15 cellular contexts compared by ENCODE assay signal in genomic region chr3:119304201-119304713, GRCh38. TPM values are rescaled to one million over a fixed set of nuclear protein-coding genes. Genes with fewer than 3 reads are reported as not detected.
DNase-seq lines count a peak whose midpoint lies in the region; ATAC-seq and TF ChIP-seq lines count a peak whose summit lies in the region.
"Had no signal": no experiment of that assay in that cellular context is flagged by ENCODE, and none has a peak within 500 bp of the region (broad histone marks: within the 10 kb centered on the region; RNA-seq: fewer than 3 reads in every experiment).

No MANE protein-coding gene starts in this region.

- peaks cover 4% of the 10 kb centered on the region for H3K4me1 ChIP-seq in A673 (ENCODE audit: insufficient read depth, low read length, poor library complexity, severe bottlenecking)
- H3K4me1 ChIP-seq in HEK293 (ENCODE audit: control insufficient read depth, insufficient read depth, low read length), result 0 out of 2 replicates have a peak, but pooled peaks cover 2% of the 10 kb centered on the region
- peaks cover 28% of the 10 kb centered on the region for H3K4me1 ChIP-seq in adipocyte (ENCODE audit: control insufficient read depth, insufficient read depth, low read length)
- H3K4me1 ChIP-seq in hepatocyte (ENCODE audit: insufficient read depth), result peaks cover 11% of the 10 kb centered on the region

- no peak overlapping the region for H3K9ac ChIP-seq in adipocyte (ENCODE audit: low read length)

- H3K4me3 ChIP-seq in A673 (ENCODE audit: low read depth, low read length, poor library complexity, severe bottlenecking) (no peak overlapping the region), HEK293 (ENCODE audit: low read depth, low read length) (no peak overlapping the region), adipocyte (ENCODE audit: low read length) (no peak overlapping the region), hepatocyte (no peak overlapping the region)

- intact Hi-C loops in A673 (cut with micrococcal nuclease; ENCODE audit: unreplicated experiment) (no loop called here), CD14-positive monocyte (cut with micrococcal nuclease) (loop anchor here in 1 of 2 donors (5.0 kb wide), 1 partner anchor 48 kb away; no protein-coding TSS in a partner anchor)

- H4K20me1 ChIP-seq in hepatocyte (ENCODE audit: insufficient read depth, poor library complexity, severe bottlenecking), result no peaks in the 10 kb centered on the region

- H3K36me3 ChIP-seq in A673 (ENCODE audit: insufficient read depth, low read length, poor library complexity, severe bottlenecking), result no peaks in the 10 kb centered on the region
- no peaks in the 10 kb centered on the region for H3K36me3 ChIP-seq in HEK293 (ENCODE audit: control insufficient read depth in 2 of 2, insufficient read depth in 1 of 2, low read length in 2 of 2)
- no peaks in the 10 kb centered on the region for H3K36me3 ChIP-seq in adipocyte (ENCODE audit: control insufficient read depth, insufficient read depth, low read length, severe bottlenecking)
- H3K36me3 ChIP-seq in hepatocyte (replicated peaks; ENCODE audit: insufficient read depth, low read depth), result no peaks in the 10 kb centered on the region

- H3K36me3 Mint-ChIP-seq in CD14-positive monocyte, result peaks cover 25 to 45% of the 10 kb centered on the region in 2 donors

- peak overlapping the region; percentile 41 for H3K4me2 ChIP-seq in hepatocyte

- no peak overlapping the region for H3K4me3 Mint-ChIP-seq in CD14-positive monocyte
- H3K4me3 Mint-ChIP-seq: activated CD4-positive, alpha-beta T cell treated with anti-CD3 and anti-CD28 coated beads, Interleukin-2, amount 10 ng/mL, durations not matched to agents 7 days and 5 days; nephron progenitor cell; T-cell had no signal

- no peak for ATAC-seq in GM21737 (IDR thresholded peaks at IDR 0.05; ENCODE audit: unreplicated experiment)
- ATAC-seq: T-cell had no signal

- H3K27ac ChIP-seq in A673 (ENCODE audit: low read depth, low read length, poor library complexity, severe bottlenecking), result no peak overlapping the region
- H3K27ac ChIP-seq in HEK293 (ENCODE audit: extremely low read depth, low read depth, low read length), result no peak overlapping the region
- peak overlapping the region; percentile 11 for H3K27ac ChIP-seq in hepatocyte

- no peaks in the 10 kb centered on the region for H3K9me3 Mint-ChIP-seq in CD14-positive monocyte
- H3K9me3 Mint-ChIP-seq: activated CD4-positive, alpha-beta T cell treated with anti-CD3 and anti-CD28 coated beads, Interleukin-2, amount 10 ng/mL, durations not matched to agents 7 days and 5 days; T-cell had no signal

- no peak overlapping the region for H2AFZ ChIP-seq in hepatocyte

- H3K27me3 ChIP-seq in A673 (replicated peaks; ENCODE audit: insufficient read depth, low read depth, low read length, poor library complexity), result no peaks in the 10 kb centered on the region
- H3K27me3 ChIP-seq in adipocyte (replicated peaks; ENCODE audit: control insufficient read depth, insufficient read depth, low read length), result no peaks in the 10 kb centered on the region
- H3K27me3 ChIP-seq in hepatocyte, result no peaks in the 10 kb centered on the region

- H3K27ac Mint-ChIP-seq in CD14-positive monocyte, result peak overlapping the region in 3 of 7 donors; percentile 8 to 81 (median 13)
- H3K27ac Mint-ChIP-seq: activated CD4-positive, alpha-beta T cell treated with anti-CD3 and anti-CD28 coated beads, Interleukin-2, amount 10 ng/mL, durations not matched to agents 7 days and 5 days; nephron progenitor cell; T-cell had no signal

- H3K79me2 ChIP-seq in hepatocyte, result peaks cover 18% of the 10 kb centered on the region

- WGBS in hepatocyte (ENCODE audit: low lambda C conversion rate, missing lambda C conversion rate), result 42% methylated on average over 1 of the region's 1 CpG

- H3K9me3 ChIP-seq in A673 (ENCODE audit: low read depth, low read length, poor library complexity, severe bottlenecking) (no peaks in the 10 kb centered on the region), HEK293 (ENCODE audit: control insufficient read depth, insufficient read depth, low read depth, low read length) (no peaks in the 10 kb centered on the region), adipocyte (ENCODE audit: control insufficient read depth, low read length) (no peaks in the 10 kb centered on the region), hepatocyte (ENCODE audit: low read depth) (no peaks in the 10 kb centered on the region)

- POLR2A ChIA-PET in A673 (lab: Charles Lee; ENCODE audit: low non-redundant PET) (no interaction called here), HEK293 (lab: Yijun Ruan, JAX) (interaction anchor here (1.0 to 1.8 kb wide), 2 partner anchors 9 to 159 kb away, joined by 3 to 5 read pairs; partner anchors contain the start of gene TMEM39A)

- CTCF ChIA-PET in A673 (lab: Charles Lee) (no interaction called here), HEK293 (lab: Yijun Ruan, JAX) (no interaction called here)

- H3K4me1 Mint-ChIP-seq in CD14-positive monocyte, result peaks cover 55% of the 10 kb centered on the region

- H3K9me2 ChIP-seq in hepatocyte (replicated peaks; ENCODE audit: insufficient read depth), result no peaks in the 10 kb centered on the region

- BruUV-seq in A673 (replicated peaks; lab: Mats Ljungman, UMichigan), result no TSS peak

- DNase-seq in A673 (ENCODE audit: low spot score) (peak; percentile 44), adipocyte (ENCODE audit: low read depth) (peak; percentile 53), hepatocyte (ENCODE audit: low spot score) (no peak), GM20000 (ENCODE audit: low spot score) (no peak), CD14-positive monocyte (ENCODE audit: low spot score) (no peak), putamen (ENCODE audit: low spot score) (no peak)
- DNase-seq: activated CD4-positive, alpha-beta T cell treated with anti-CD3 and anti-CD28 coated beads, Interleukin-2, amount 10 ng/mL, durations not matched to agents 7 days and 5 days; activated effector memory CD4-positive, alpha-beta T cell treated with Interleukin-2 at 50 U/mL for 16 hours; NCI-H1092; nephron progenitor cell; stimulated activated CD4-positive, alpha-beta T cell treated with anti-CD3 and anti-CD28 coated beads, Interleukin-12 subunit alpha, Interleukin-12 subunit beta, amount 100 ng/mL, for 4 hours; T-cell had no signal

- H3K27me3 Mint-ChIP-seq in CD14-positive monocyte (ENCODE audit: low read depth in 3 of 3), result peaks cover 0 to 2% (median 0%) of the 10 kb centered on the region in 3 donors
- H3K27me3 Mint-ChIP-seq: activated CD4-positive, alpha-beta T cell treated with anti-CD3 and anti-CD28 coated beads, Interleukin-2, amount 10 ng/mL, durations not matched to agents 7 days and 5 days; T-cell had no signal

- no peak for TF ChIP-seq CTCF in A673 (conservative IDR thresholded peaks at IDR 0.05; ENCODE audit: low read depth, low read length)
- TF ChIP-seq CTCF in HEK293 (tag by site-specific recombination; IDR thresholded peaks at IDR 0.05), result no peak
- TF ChIP-seq CTCF in hepatocyte (IDR thresholded peaks at IDR 0.05; ENCODE audit: poor library complexity), result no peak
- TF ChIP-seq CTCF in GM20000 (IDR thresholded peaks at IDR 0.05; ENCODE audit: extremely low read depth, missing control alignments), result no peak
- no peak for TF ChIP-seq CTCF in CD14-positive monocyte (IDR thresholded peaks at IDR 0.05)

TF ChIP-seq in HEK293, 187 proteins besides CTCF, POLR2A, EP300 and RAD21:
- no peak for TF ChIP-seq ZNF692 (tag by site-specific recombination; IDR thresholded peaks at IDR 0.05)
- TF ChIP-seq ZNF580 (tag by site-specific recombination; IDR thresholded peaks at IDR 0.05), result no peak
- peak; percentile 66 for TF ChIP-seq WT1 (tag by site-specific recombination; IDR thresholded peaks at IDR 0.05)
- TF ChIP-seq HIC1 (tag by site-specific recombination; IDR thresholded peaks at IDR 0.05), result no peak

RNA-seq across cellular contexts. Expression of gene ARHGAP31, which starts 10.1 kb away (rescaled TPM):
- total RNA-seq in A673 (2021) (7.8 and 12.0 TPM in 2 replicates), hepatocyte (6.4 and 7.3 TPM in 2 replicates)
- polyA plus RNA-seq in hepatocyte (2.9 and 3.2 TPM in 2 replicates), CD14-positive monocyte (1 to 10 TPM; 4.7 to 9.8 TPM)
- total RNA-seq: G401 had no signal

Comparison
In these comparisons a context has a peak if more than half of its experiments do, and no peak if none do; other contexts are left out.
1. DNase-seq: peak in A673 (single experiment) and adipocyte (single experiment); none in hepatocyte (single experiment), GM20000 (single experiment), CD14-positive monocyte (single experiment) and putamen (single experiment).